Comparison of ENCODE assay signal across 8 cellular contexts in the genomic region with DNA sequence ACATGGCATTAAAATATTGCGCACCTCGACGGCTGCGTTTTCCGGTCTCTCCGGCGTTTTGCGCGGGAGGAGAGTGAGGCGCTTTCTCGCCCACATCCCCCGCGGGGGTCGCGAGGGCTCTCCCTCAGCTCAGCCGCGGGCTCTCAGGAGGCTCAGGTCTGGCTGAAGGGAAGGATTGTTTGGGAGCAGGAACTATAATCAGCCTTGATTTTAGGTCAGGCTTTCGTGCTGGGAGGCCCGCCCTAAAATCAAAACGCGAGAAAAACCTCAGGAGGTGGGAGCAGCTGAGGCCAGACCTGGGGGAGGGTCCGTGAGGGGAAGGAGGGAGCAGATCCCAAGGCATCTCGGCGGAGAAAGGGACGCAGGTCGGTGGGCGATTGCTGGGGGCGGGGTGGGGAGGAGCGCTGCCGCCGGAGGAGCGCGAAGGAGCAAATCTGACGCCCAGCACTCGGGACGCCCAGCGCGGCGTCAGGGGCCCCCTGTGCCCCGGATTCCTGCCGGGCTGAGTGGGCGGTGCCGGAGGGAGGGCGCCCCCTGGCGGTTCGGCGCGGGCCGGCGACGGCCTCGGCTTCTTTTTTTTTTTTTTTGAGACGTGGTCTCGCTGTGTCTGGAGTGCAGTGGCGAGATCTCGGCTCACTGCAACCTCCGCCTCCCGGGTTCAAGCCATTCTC.
DNase-seq lines count a peak whose midpoint lies in the region; ATAC-seq and FAIRE-seq lines count a peak whose summit lies in the region.

No MANE protein-coding gene starts in this region.

- DNase-seq in 8988T (peak; percentile 67), GM18507 (ENCODE audit: extremely low spot score, insufficient read length, low read depth) (peak; percentile 30), NCI-H748 (lab: John Stamatoyannopoulos, UW; ENCODE audit: unreplicated experiment) (peak; percentile 59), epidermal melanocyte (ENCODE audit: insufficient read length, low spot score) (peak; percentile 33), midbrain (lab: John Stamatoyannopoulos, UW) (peak; percentile 73)
- DNase-seq in activated CD8-positive, alpha-beta memory T cell treated with anti-CD3 and anti-CD28 coated beads, Interleukin-2, amount 50 U/mL, for 24 hours (ENCODE audit: extremely low read depth) = peak; percentile 34
- DNase-seq in stimulated activated CD8-positive, alpha-beta memory T cell treated with anti-CD3 and anti-CD28 coated beads, Interleukin-15, amount 100 ng/mL, for 48 hours (ENCODE audit: low read depth in 2 of 2) = peak; percentile 68 to 70

- no peak for FAIRE-seq in GM18507 (lab: Jason Lieb, UNC)

- no peak for ATAC-seq in HG03460 (IDR thresholded peaks at IDR 0.05; ENCODE audit: unreplicated experiment)
